2 cellular contexts compared by ENCODE assay signal in the genomic region with DNA sequence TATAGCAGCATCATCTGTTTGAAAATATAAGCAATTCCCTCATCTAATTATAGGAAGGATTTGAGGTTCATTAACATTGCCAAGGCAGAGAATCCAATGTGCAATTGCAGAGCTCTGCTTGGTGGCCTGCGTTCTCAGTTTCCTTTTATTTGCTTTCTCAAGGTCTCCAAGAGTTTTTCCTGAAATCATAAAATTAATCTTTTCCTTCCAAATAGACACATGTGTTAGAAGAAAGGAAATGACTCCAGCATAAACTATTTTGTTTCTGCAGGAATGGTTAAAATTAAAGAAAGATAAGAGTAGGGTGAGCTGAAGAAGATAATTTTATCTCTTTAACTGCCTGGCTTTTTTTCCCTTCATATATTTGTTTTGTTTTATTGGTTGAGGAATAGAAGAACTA.
TF ChIP-seq lines count a peak whose summit lies in the region.

No MANE protein-coding gene starts in this region.

TF ChIP-seq in endothelial cell of umbilical vein, 7 proteins besides CTCF, POLR2A, EP300 and RAD21:
- TF ChIP-seq GATA2 (IDR thresholded peaks at IDR 0.05; ENCODE audit: insufficient read depth, insufficient read length, low read depth, low read length) (peak; percentile 77), POLR2AphosphoS5 (IDR thresholded peaks at IDR 0.05; ENCODE audit: insufficient read depth, low read depth, low read length) (no peak), JUN (IDR thresholded peaks at IDR 0.05; ENCODE audit: borderline replicate concordance, insufficient read depth, insufficient read length, low read depth) (peak; percentile 78), EZH2 (IDR thresholded peaks at IDR 0.05; ENCODE audit: borderline replicate concordance, low read depth, low read length, severe bottlenecking) (no peak)

TF ChIP-seq in neural cell, 6 proteins besides CTCF, POLR2A, EP300 and RAD21:
- TF ChIP-seq MXI1 (conservative IDR thresholded peaks at IDR 0.05; ENCODE audit: poor library complexity, severe bottlenecking) (no peak), POLR2AphosphoS5 (IDR thresholded peaks at IDR 0.05) (no peak), EZH2 (IDR thresholded peaks at IDR 0.05; ENCODE audit: borderline replicate concordance, insufficient read depth, low read length, poor library complexity, severe bottlenecking) (no peak)
- TF ChIP-seq, protein P1, sequence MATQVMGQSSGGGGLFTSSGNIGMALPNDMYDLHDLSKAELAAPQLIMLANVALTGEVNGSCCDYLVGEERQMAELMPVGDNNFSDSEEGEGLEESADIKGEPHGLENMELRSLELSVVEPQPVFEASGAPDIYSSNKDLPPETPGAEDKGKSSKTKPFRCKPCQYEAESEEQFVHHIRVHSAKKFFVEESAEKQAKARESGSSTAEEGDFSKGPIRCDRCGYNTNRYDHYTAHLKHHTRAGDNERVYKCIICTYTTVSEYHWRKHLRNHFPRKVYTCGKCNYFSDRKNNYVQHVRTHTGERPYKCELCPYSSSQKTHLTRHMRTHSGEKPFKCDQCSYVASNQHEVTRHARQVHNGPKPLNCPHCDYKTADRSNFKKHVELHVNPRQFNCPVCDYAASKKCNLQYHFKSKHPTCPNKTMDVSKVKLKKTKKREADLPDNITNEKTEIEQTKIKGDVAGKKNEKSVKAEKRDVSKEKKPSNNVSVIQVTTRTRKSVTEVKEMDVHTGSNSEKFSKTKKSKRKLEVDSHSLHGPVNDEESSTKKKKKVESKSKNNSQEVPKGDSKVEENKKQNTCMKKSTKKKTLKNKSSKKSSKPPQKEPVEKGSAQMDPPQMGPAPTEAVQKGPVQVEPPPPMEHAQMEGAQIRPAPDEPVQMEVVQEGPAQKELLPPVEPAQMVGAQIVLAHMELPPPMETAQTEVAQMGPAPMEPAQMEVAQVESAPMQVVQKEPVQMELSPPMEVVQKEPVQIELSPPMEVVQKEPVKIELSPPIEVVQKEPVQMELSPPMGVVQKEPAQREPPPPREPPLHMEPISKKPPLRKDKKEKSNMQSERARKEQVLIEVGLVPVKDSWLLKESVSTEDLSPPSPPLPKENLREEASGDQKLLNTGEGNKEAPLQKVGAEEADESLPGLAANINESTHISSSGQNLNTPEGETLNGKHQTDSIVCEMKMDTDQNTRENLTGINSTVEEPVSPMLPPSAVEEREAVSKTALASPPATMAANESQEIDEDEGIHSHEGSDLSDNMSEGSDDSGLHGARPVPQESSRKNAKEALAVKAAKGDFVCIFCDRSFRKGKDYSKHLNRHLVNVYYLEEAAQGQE (IDR thresholded peaks at IDR 0.05; ENCODE audit: borderline replicate concordance), result no peak
TF ChIP-seq in neural cell: peak in this region for 0.
